In genomic region chr2:238171072-238171431, GRCh38 we compare ENCODE assay signal across 9 cellular contexts. TPM values are rescaled to one million over a fixed set of nuclear protein-coding genes. Genes with fewer than 3 reads are reported as not detected.
A peak's percentile ranks its signal among the peaks of the same experiment; 100 is the strongest.
DNase-seq lines count a peak whose midpoint lies in the region; ATAC-seq and TF ChIP-seq lines count a peak whose summit lies in the region.
"Not testable (repeated sequence)": the region's sequence is repeated elsewhere in the genome, so short reads cannot be mapped to it uniquely, and the experiment has no call there.
"Had no signal": no experiment of that assay in that cellular context is flagged by ENCODE, and none has a peak within 500 bp of the region (broad histone marks: within the 10 kb centered on the region; RNA-seq: fewer than 3 reads in every experiment).

No MANE protein-coding gene starts in this region.

- H3K36me3 ChIP-seq in fibroblast of lung (ENCODE audit: control insufficient read depth, insufficient read depth, low read length), result peaks cover 32% of the 10 kb centered on the region
- H3K36me3 ChIP-seq in liver (ENCODE audit: control insufficient read depth in 4 of 4, insufficient read depth in 3 of 4, low read depth in 1 of 4, low read length in 3 of 4), result peaks cover 0 to 48% (median 18%) of the 10 kb centered on the region in 4 donors
- peaks cover 3 to 86% of the 10 kb centered on the region in 2 donors for H3K36me3 ChIP-seq in psoas muscle (ENCODE audit: insufficient read depth in 1 of 2, low read depth in 1 of 2)
- peaks cover 34% of the 10 kb centered on the region for H3K36me3 ChIP-seq in thoracic aorta

- not testable (repeated sequence) for TF ChIP-seq RAD21 in liver (IDR thresholded peaks at IDR 0.05)

- H3K4me1 ChIP-seq in fibroblast of lung (ENCODE audit: control insufficient read depth, extremely low read depth, insufficient read depth, low read length), result peaks cover 26% of the 10 kb centered on the region
- peaks cover 7 to 14% (median 11%) of the 10 kb centered on the region in 4 donors for H3K4me1 ChIP-seq in liver (ENCODE audit: control insufficient read depth in 4 of 4, insufficient read depth in 4 of 4, low read length in 3 of 4)
- H3K4me1 ChIP-seq in psoas muscle, result not testable (repeated sequence)
- H3K4me1 ChIP-seq in thoracic aorta (ENCODE audit: control insufficient read depth in 1 of 2, low read depth in 2 of 2), result peaks cover 22 to 47% of the 10 kb centered on the region in 2 donors

- ATAC-seq in psoas muscle; thoracic aorta (ENCODE audit: insufficient number of reproducible peaks, low FRiP score, low read depth): not testable (repeated sequence)

- peak overlapping the region; percentile 99 for H3K27ac Mint-ChIP-seq in chondrocyte (ENCODE audit: unreplicated experiment)

- H3K79me2 ChIP-seq in fibroblast of lung (ENCODE audit: control insufficient read depth, insufficient read depth, low read length), result not testable (repeated sequence)

- peaks cover 53% of the 10 kb centered on the region for H3K4me1 Mint-ChIP-seq in chondrocyte (ENCODE audit: low read depth)

- H3K9me3 Mint-ChIP-seq in chondrocyte (ENCODE audit: low read depth), result not testable (repeated sequence)

- H3K9ac ChIP-seq in fibroblast of lung (ENCODE audit: insufficient read depth, low read length); liver (ENCODE audit: low read depth in 1 of 2, low read length in 2 of 2): not testable (repeated sequence)

- not testable (repeated sequence) for H3K9me3 ChIP-seq in AG04450 (ENCODE audit: control insufficient read depth, insufficient read depth, low read length); fibroblast of lung (ENCODE audit: control insufficient read depth, insufficient read depth, low read depth, low read length); liver (ENCODE audit: control insufficient read depth in 4 of 4, low read length in 3 of 4); psoas muscle; thoracic aorta

- not testable (repeated sequence) for H2AFZ ChIP-seq in fibroblast of lung (ENCODE audit: low read length)

- intact Hi-C loops in psoas muscle (cut with DNase I), result not testable (repeated sequence)

- H3K27ac ChIP-seq in AG04450 (ENCODE audit: low read depth, low read length) (peak overlapping the region; percentile 100), VCaP (peak overlapping the region; percentile 90), fibroblast of lung (ENCODE audit: insufficient read depth, low read length) (peak overlapping the region; percentile 92), liver (ENCODE audit: low read depth in 1 of 2, low read length in 2 of 2) (peak overlapping the region; percentile 60 to 87), psoas muscle (peak overlapping the region; percentile 30), thoracic aorta (peak overlapping the region; percentile 85 to 93)

- POLR2A ChIA-PET in AG04450 (lab: Yijun Ruan, JAX), result not testable (repeated sequence)

- not testable (repeated sequence) for H3K4me2 ChIP-seq in fibroblast of lung (ENCODE audit: extremely low read depth, insufficient read depth, low read length)

- not testable (repeated sequence) for DNase-seq in AG04450 (ENCODE audit: low read depth, low spot score); psoas muscle; thoracic aorta (ENCODE audit: low spot score)
- DNase-seq in OCI-M1 (lab: John Stamatoyannopoulos, UW) (peak; percentile 13), chondrocyte (ENCODE audit: low spot score) (peak; percentile 7), fibroblast of lung (ENCODE audit: low read depth in 2 of 2) (peak in 1 of 2 donors; percentile 14)

- not testable (repeated sequence) for H3K27me3 Mint-ChIP-seq in chondrocyte (ENCODE audit: low read depth)

- not testable (repeated sequence) for H3K4me3 Mint-ChIP-seq in chondrocyte (ENCODE audit: unreplicated experiment)

- H3K36me3 Mint-ChIP-seq in chondrocyte (ENCODE audit: low read depth), result peaks cover 23% of the 10 kb centered on the region

- not testable (repeated sequence) for H4K20me1 ChIP-seq in fibroblast of lung (ENCODE audit: control insufficient read depth, extremely low read depth, insufficient read depth, low read length)

- H3K4me3 ChIP-seq in AG04450 (ENCODE audit: low read depth, low read length); fibroblast of lung (replicated peaks in 1 of 4; ENCODE audit: control extremely low read depth in 1 of 4, insufficient read depth in 1 of 4, low read depth in 3 of 4, low read length in 4 of 4); liver (ENCODE audit: low read depth in 1 of 3, low read length in 3 of 3); psoas muscle; thoracic aorta: not testable (repeated sequence)

- not testable (repeated sequence) for TF ChIP-seq CTCF in AG04450 (IDR thresholded peaks at IDR 0.05; ENCODE audit: low read depth, low read length); VCaP (conservative IDR thresholded peaks at IDR 0.05); chondrocyte (IDR thresholded peaks at IDR 0.05); fibroblast of lung (conservative IDR thresholded peaks at IDR 0.05 in 1 of 2, IDR thresholded peaks at IDR 0.05 in 1 of 2; ENCODE audit: low read depth in 1 of 2, low read length in 2 of 2); liver (IDR thresholded peaks at IDR 0.05; ENCODE audit: low read depth, low read length, missing input control); psoas muscle (IDR thresholded peaks at IDR 0.05); thoracic aorta (IDR thresholded peaks at IDR 0.05)

- CTCF ChIA-PET in AG04450 (lab: Charles Lee), result interaction anchor here (0.7 to 1.1 kb wide), 2 partner anchors 81 to 92 kb away, joined by 3 read pairs; no protein-coding TSS in a partner anchor

- H3K27me3 ChIP-seq in AG04450 (ENCODE audit: control insufficient read depth, insufficient read depth, low read length); fibroblast of lung (ENCODE audit: control insufficient read depth, insufficient read depth, low read length); liver (ENCODE audit: control insufficient read depth in 4 of 4, insufficient read depth in 4 of 4, low read length in 3 of 4); psoas muscle (ENCODE audit: insufficient read depth in 3 of 3, low read length in 2 of 3); thoracic aorta (replicated peaks; ENCODE audit: insufficient read depth): not testable (repeated sequence)

- 90% methylated on average over 5 of the region's 5 CpGs for WGBS in liver
- WGBS in psoas muscle, 3 donors, result 80 to 89% (median 86%) methylated on average over 5 of the region's 5 CpGs

RNA-seq across cellular contexts. Expression of gene ERFE, which starts 12.3 kb away (rescaled TPM):
- polyA plus RNA-seq in AG04450 (2011; rRNA removed) (2.4 and 2.9 TPM in 2 replicates), fibroblast of lung (1.1 and 8.3 TPM in 2 replicates), liver (under 1 TPM in 1 of 2 donors, not detected in 1; 0.17 TPM), psoas muscle (10 to 100 TPM in 1 of 3 donors, 1 to 10 TPM in 2; 1.4 to 15.4 (median 1.7) TPM)
- 0.96 and 2.2 TPM in 2 replicates for polyA minus RNA-seq in AG04450 (2011; rRNA and poly(A)+ RNA removed)
- total RNA-seq in chondrocyte (1.8 to 10.3 TPM (median 9.4 TPM) in 3 replicates), fibroblast of lung (1.3 and 1.5 TPM in 2 replicates), liver (10 to 100 TPM in 1 of 2 donors, not detected in 1; 14.0 TPM), psoas muscle (10 to 100 TPM in 1 of 4 donors, 1 to 10 TPM in 3; 1.8 to 18.2 (median 4.5) TPM), thoracic aorta (1 to 10 TPM; 1.3 to 1.5 TPM)
- polyA plus RNA-seq in fibroblast of lung (2012), result 2.0 and 12.6 TPM in 2 replicates
- polyA minus RNA-seq in fibroblast of lung (ENCODE audit: low replicate concordance), result 7.5 TPM in 1 of 2 replicates, not detected in the other
- total RNA-seq: CD4-positive, CD25-positive, alpha-beta regulatory T cell had no signal

RNA-seq across cellular contexts. Expression of gene ILKAP, which starts 32.4 kb away (rescaled TPM):
- polyA plus RNA-seq in AG04450 (2011; rRNA removed) (29.4 and 34.9 TPM in 2 replicates), fibroblast of lung (31.3 and 34.6 TPM in 2 replicates), liver (10 to 100 TPM; 15.0 to 20.7 TPM), psoas muscle (10 to 100 TPM; 55.2 to 66.6 (median 58.4) TPM)
- polyA minus RNA-seq in AG04450 (2011; rRNA and poly(A)+ RNA removed), result 21.9 and 23.3 TPM in 2 replicates
- total RNA-seq in chondrocyte (24.9 to 36.7 TPM (median 29.7 TPM) in 3 replicates), fibroblast of lung (24.9 and 27.9 TPM in 2 replicates), liver (10 to 100 TPM; 19.2 to 21.1 TPM), psoas muscle (10 to 100 TPM; 31.8 to 43.8 (median 39.3) TPM), thoracic aorta (10 to 100 TPM; 28.6 to 58.0 TPM)
- polyA plus RNA-seq in fibroblast of lung (2012), result 22.2 and 32.0 TPM in 2 replicates
- 2.5 and 15.7 TPM in 2 replicates for polyA minus RNA-seq in fibroblast of lung (ENCODE audit: low replicate concordance)

RNA-seq across cellular contexts. Expression of gene KLHL30, which starts 32.6 kb away (rescaled TPM):
- polyA plus RNA-seq in AG04450 (2011; rRNA removed), result not detected in 2 replicates
- polyA minus RNA-seq in AG04450 (2011; rRNA and poly(A)+ RNA removed), result not detected in 2 replicates
- total RNA-seq in chondrocyte, result 12.2 to 25.6 TPM (median 24.4 TPM) in 3 replicates
- total RNA-seq in fibroblast of lung, result 0.26 and 1.2 TPM in 2 replicates
- 0.02 and 1.6 TPM in 2 replicates for polyA plus RNA-seq in fibroblast of lung
- 0.09 and 3.8 TPM in 2 replicates for polyA plus RNA-seq in fibroblast of lung (2012)
- polyA minus RNA-seq in fibroblast of lung (ENCODE audit: low replicate concordance), result 1.4 TPM in 1 of 2 replicates, not detected in the other
- total RNA-seq in liver, result under 1 TPM in 1 of 2 donors, not detected in 1; 0.08 TPM
- polyA plus RNA-seq in liver, result under 1 TPM in 1 of 2 donors, not detected in 1; 0.05 TPM
- total RNA-seq in psoas muscle, result 100 to 1,000 TPM in 3 of 4 donors, 10 to 100 TPM in 1; 82.1 to 175 (median 153) TPM
- 100 to 1,000 TPM in 1 of 3 donors, 10 to 100 TPM in 2; 67.7 to 121 (median 91.7) TPM for polyA plus RNA-seq in psoas muscle
- total RNA-seq in thoracic aorta, result 10 to 100 TPM; 18.3 to 33.4 TPM
- total RNA-seq: CD4-positive, CD25-positive, alpha-beta regulatory T cell had no signal
- polyA plus RNA-seq: CD4-positive, CD25-positive, alpha-beta regulatory T cell had no signal

Comparison
In these comparisons a context has a peak if more than half of its experiments do, and no peak if none do; other contexts are left out.
1. H3K27ac ChIP-seq: peak in every context shown above with its lines; median percentile 100 in AG04450; 92 in fibroblast of lung; 90 in VCaP; 89 in thoracic aorta; 74 in liver; 30 in psoas muscle.